Comparison of ENCODE assay signal across 9 cellular contexts in genomic region chr17:35241520-35241919, GRCh38. TPM values are rescaled to one million over a fixed set of nuclear protein-coding genes. Genes with fewer than 3 reads are reported as not detected.
A peak's percentile ranks its signal among the peaks of the same experiment; 100 is the strongest.
DNase-seq lines count a peak whose midpoint lies in the region; ATAC-seq and TF ChIP-seq lines count a peak whose summit lies in the region.
"Had no signal": no experiment of that assay in that cellular context is flagged by ENCODE, and none has a peak within 500 bp of the region (broad histone marks: within the 10 kb centered on the region; RNA-seq: fewer than 3 reads in every experiment).

No MANE protein-coding gene starts in this region.

- no peak for TF ChIP-seq CTCF in WI38 (IDR thresholded peaks at IDR 0.05; ENCODE audit: low read depth, low read length)
- TF ChIP-seq CTCF in ovary (IDR thresholded peaks at IDR 0.05): no peak

- peak in 3 of 5 donors; percentile 17 to 37 (median 21) for DNase-seq in ovary
- DNase-seq in NCI-H345 treated with DMSO at 0.1 percent for 48 hours (lab: John Stamatoyannopoulos, UW; ENCODE audit: unreplicated experiment): no peak
- DNase-seq in dermis blood vessel endothelial cell: no peak
- DNase-seq in COR-L47 (lab: John Stamatoyannopoulos, UW): no peak

- H3K27me3 ChIP-seq in BLaER1 treated with 17β-estradiol and CSF1 and Interleukin-3, amounts not matched to agents 10 nM and 100 nM: peaks cover 0 to 58% (median 0%) of the 10 kb centered on the region in 11 experiments; a peak in 6 of 22 replicates
- peaks cover 10% of the 10 kb centered on the region for H3K27me3 ChIP-seq in ectodermal cell (ENCODE audit: control insufficient read depth, insufficient read depth, low read length, poor library complexity, severe bottlenecking)
- no peaks in the 10 kb centered on the region for H3K27me3 ChIP-seq in ovary

- intact Hi-C loops in ovary (cut with DNase I): no loop called here

- H3K36me3 ChIP-seq in BLaER1 treated with 17β-estradiol and CSF1 and Interleukin-3, amounts not matched to agents 10 nM and 100 nM: peaks cover 0 to 5% (median 0%) of the 10 kb centered on the region in 11 experiments; a peak in 1 of 22 replicates
- H3K36me3 ChIP-seq in ectodermal cell (ENCODE audit: control insufficient read depth, insufficient read depth, low read length) (no peaks in the 10 kb centered on the region), ovary (no peaks in the 10 kb centered on the region)

- no peaks in the 10 kb centered on the region for H3K9me3 ChIP-seq in BLaER1 treated with 17β-estradiol and CSF1 and Interleukin-3, amounts not matched to agents 10 nM and 100 nM (replicated peaks in 1 of 11)
- no peaks in the 10 kb centered on the region for H3K9me3 ChIP-seq in ectodermal cell (ENCODE audit: control insufficient read depth, low read length)
- no peaks in the 10 kb centered on the region for H3K9me3 ChIP-seq in ovary

- WGBS in ectodermal cell, 2 experiments: 89 to 90% methylated on average over 19 of the region's 19 CpGs
- WGBS in ovary, 3 donors: 81 to 86% (median 82%) methylated on average over 19 of the region's 19 CpGs

- H3K4me1 ChIP-seq in BLaER1 treated with 17β-estradiol and CSF1 and Interleukin-3, amounts not matched to agents 10 nM and 100 nM: peaks cover 46 to 64% (median 53%) of the 10 kb centered on the region in 10 experiments
- H3K4me1 ChIP-seq in ectodermal cell (ENCODE audit: control insufficient read depth, insufficient read depth, low read length): peaks cover 11% of the 10 kb centered on the region
- H3K4me1 ChIP-seq in ovary (ENCODE audit: insufficient read depth): peaks cover 7% of the 10 kb centered on the region

- no peak for ATAC-seq in GM18870 (IDR thresholded peaks at IDR 0.05; ENCODE audit: unreplicated experiment)

- H4K20me1 ChIP-seq in BLaER1 treated with 17β-estradiol and CSF1 and Interleukin-3, amounts not matched to agents 10 nM and 100 nM: peaks cover 0 to 19% (median 0%) of the 10 kb centered on the region in 11 experiments; a peak in 7 of 22 replicates

- peak overlapping the region; percentile 70 to 93 (median 78); a peak in 18 of 20 replicates for H3K4me3 ChIP-seq in BLaER1 treated with 17β-estradiol and CSF1 and Interleukin-3, amounts not matched to agents 10 nM and 100 nM
- H3K4me3 ChIP-seq in WI38 (ENCODE audit: low read depth, low read length) (peak overlapping the region; percentile 79), ectodermal cell (ENCODE audit: insufficient read depth, low read depth, low read length) (peak overlapping the region; percentile 68), ovary (peak overlapping the region; percentile 53)

- TF ChIP-seq EP300 in ovary (IDR thresholded peaks at IDR 0.05): no peak

- peak overlapping the region; percentile 85 to 98 (median 96) for H3K4me2 ChIP-seq in BLaER1 treated with 17β-estradiol and CSF1 and Interleukin-3, amounts not matched to agents 10 nM and 100 nM

- H3K9ac ChIP-seq in BLaER1 treated with 17β-estradiol and CSF1 and Interleukin-3, amounts not matched to agents 10 nM and 100 nM: peak overlapping the region; percentile 69 to 96 (median 84); a peak in 16 of 22 replicates

- TF ChIP-seq POLR2A in ovary (IDR thresholded peaks at IDR 0.05): no peak

- peak overlapping the region in 9 of 11 experiments; percentile 59 to 96 (median 83); a peak in 16 of 22 replicates for H3K27ac ChIP-seq in BLaER1 treated with 17β-estradiol and CSF1 and Interleukin-3, amounts not matched to agents 10 nM and 100 nM
- H3K27ac ChIP-seq in ectodermal cell (ENCODE audit: insufficient read depth, low read depth, low read length, poor library complexity, severe bottlenecking) (no peak overlapping the region), ovary (no peak overlapping the region)

RNA-seq across cellular contexts. Expression of gene SLFN5, which starts 1.4 kb away (rescaled TPM):
- polyA plus RNA-seq in ectodermal cell (2013, experiment 1 of 4): 7.8 TPM
- polyA plus RNA-seq in ectodermal cell (2013, experiment 2 of 4): 9.5 TPM
- 4.9 TPM for polyA plus RNA-seq in ectodermal cell (2013, experiment 3 of 4)
- polyA plus RNA-seq in ectodermal cell (2013, experiment 4 of 4): 5.8 TPM
- total RNA-seq in ovary (10 to 100 TPM in 6 of 7 donors, 1 to 10 TPM in 1; 8.7 to 22.7 (median 17.9) TPM), dermis blood vessel endothelial cell (40.8 and 68.0 TPM in 2 replicates)
- polyA plus RNA-seq in ovary: 10 to 100 TPM in 1 of 2 donors, 1 to 10 TPM in 1; 4.5 to 19.7 TPM

RNA-seq across cellular contexts. Expression of gene SLC35G3, which starts 47.3 kb away (rescaled TPM):
- not detected for polyA plus RNA-seq in ectodermal cell (2013, experiment 1 of 4)
- polyA plus RNA-seq in ectodermal cell (2013, experiment 2 of 4): not detected
- not detected for polyA plus RNA-seq in ectodermal cell (2013, experiment 3 of 4)
- polyA plus RNA-seq in ectodermal cell (2013, experiment 4 of 4): not detected
- total RNA-seq in ovary: not detected
- polyA plus RNA-seq in ovary: not detected
- not detected in 2 replicates for total RNA-seq in dermis blood vessel endothelial cell
- total RNA-seq: RPMI7951 had no signal

Comparison
In these comparisons a context has a peak if more than half of its experiments do, and no peak if none do; other contexts are left out.
1. H3K27ac ChIP-seq: peak in BLaER1 treated with 17β-estradiol and CSF1 and Interleukin-3, amounts not matched to agents 10 nM and 100 nM (9 of 11); none in ectodermal cell (single experiment) and ovary (0 of 2).
2. DNase-seq: peak in ovary (3 of 5); none in NCI-H345 treated with DMSO at 0.1 percent for 48 hours (single experiment), dermis blood vessel endothelial cell (single experiment) and COR-L47 (single experiment).
3. Peak in every context shown above with its lines, with median percentiles within 50 percentile points of each other: H3K4me3 ChIP-seq.